22 cellular contexts compared by ENCODE assay signal in genomic region chrX:150870059-150870458, GRCh38.
"Had no signal": no experiment of that assay in that cellular context is flagged by ENCODE, and none has a peak within 500 bp of the region (broad histone marks: within the 10 kb centered on the region; RNA-seq: fewer than 3 reads in every experiment).

No MANE protein-coding gene starts in this region.

- H3K4me1 ChIP-seq: left lung, pancreas had no signal

- H3K27me3 Mint-ChIP-seq: activated B cell treated with CpG ODN at 0.5 μM for 24 hours; activated CD8-positive, alpha-beta T cell treated with anti-CD3 and anti-CD28 coated beads for 36 hours; activated naive CD8-positive, alpha-beta T cell treated with anti-CD3 and anti-CD28 coated beads, Interleukin-2, amount 50 U/mL, for 24 hours; central memory CD8-positive, alpha-beta T cell; memory B cell; naive B cell had no signal

- H3K4me3 Mint-ChIP-seq: activated B cell treated with CpG ODN at 0.5 μM for 24 hours; activated CD8-positive, alpha-beta T cell treated with anti-CD3 and anti-CD28 coated beads for 36 hours; activated naive CD4-positive, alpha-beta T cell treated with anti-CD3 and anti-CD28 coated beads for 36 hours; activated naive CD8-positive, alpha-beta T cell treated with anti-CD3 and anti-CD28 coated beads, Interleukin-2, amount 50 U/mL, for 24 hours; activated T-cell treated with anti-CD3 and anti-CD28 coated beads, Interleukin-2, amount 50 U/mL, for 24 hours; central memory CD8-positive, alpha-beta T cell; memory B cell; stimulated activated effector memory CD8-positive, alpha-beta T cell treated with anti-CD3 and anti-CD28 coated beads, Interleukin-12 subunit alpha, Interleukin-12 subunit beta, amount 100 ng/mL, for 72 hours; T-cell had no signal

- H3K9me3 ChIP-seq: left lung, mucosa of descending colon, pancreas, SK-N-SH, stomach, thoracic aorta, upper lobe of left lung had no signal

- H3K27ac Mint-ChIP-seq: activated CD8-positive, alpha-beta T cell treated with anti-CD3 and anti-CD28 coated beads for 36 hours; activated naive CD4-positive, alpha-beta T cell treated with anti-CD3 and anti-CD28 coated beads for 36 hours; activated naive CD8-positive, alpha-beta T cell treated with anti-CD3 and anti-CD28 coated beads, Interleukin-2, amount 50 U/mL, for 24 hours; activated T-cell treated with anti-CD3 and anti-CD28 coated beads, Interleukin-2, amount 50 U/mL, for 24 hours; T-cell had no signal

- ATAC-seq: activated CD8-positive, alpha-beta T cell treated with anti-CD3 and anti-CD28 coated beads for 36 hours; activated naive CD8-positive, alpha-beta T cell treated with anti-CD3 and anti-CD28 coated beads, Interleukin-2, amount 50 U/mL, for 24 hours; stimulated activated effector memory CD8-positive, alpha-beta T cell treated with anti-CD3 and anti-CD28 coated beads, Interleukin-12 subunit alpha, Interleukin-12 subunit beta, amount 100 ng/mL, for 72 hours; T-cell had no signal

- H3K27me3 ChIP-seq: brain microvascular endothelial cell, left lung, pancreas, stomach, upper lobe of left lung had no signal

- H3K27ac ChIP-seq: brain microvascular endothelial cell, left lung, pancreas, stomach, upper lobe of left lung had no signal

- H3K4me3 ChIP-seq: left lung, mucosa of descending colon, pancreas, stomach, thoracic aorta, upper lobe of left lung had no signal

- H3K36me3 ChIP-seq: brain microvascular endothelial cell, left lung, pancreas, stomach, thoracic aorta, upper lobe of left lung had no signal

- DNase-seq: activated B cell treated with CpG ODN at 0.5 μM for 24 hours; activated CD4-positive, alpha-beta T cell treated with anti-CD3 and anti-CD28 coated beads for 4 hours; activated CD8-positive, alpha-beta T cell treated with anti-CD3 and anti-CD28 coated beads for 36 hours; activated naive CD4-positive, alpha-beta T cell treated with anti-CD3 and anti-CD28 coated beads for 36 hours; activated naive CD8-positive, alpha-beta T cell treated with anti-CD3 and anti-CD28 coated beads, Interleukin-2, amount 50 U/mL, for 24 hours; activated T-cell treated with anti-CD3 and anti-CD28 coated beads, Interleukin-2, amount 50 U/mL, for 24 hours; brain microvascular endothelial cell; cortex of kidney; effector CD4-positive, alpha-beta T cell; left lung; naive B cell; pancreas; SK-N-SH; stimulated activated CD4-positive, alpha-beta T cell treated with anti-CD3 and anti-CD28 coated beads, Interleukin-4, amount 100 ng/mL, for 24 hours; stomach; T-cell had no signal

- H3K9me3 Mint-ChIP-seq: activated B cell treated with CpG ODN at 0.5 μM for 24 hours; activated naive CD8-positive, alpha-beta T cell treated with anti-CD3 and anti-CD28 coated beads, Interleukin-2, amount 50 U/mL, for 24 hours; central memory CD8-positive, alpha-beta T cell; memory B cell; stimulated activated effector memory CD8-positive, alpha-beta T cell treated with anti-CD3 and anti-CD28 coated beads, Interleukin-12 subunit alpha, Interleukin-12 subunit beta, amount 100 ng/mL, for 72 hours; T-cell had no signal
